ENCODE assay signal across 1 cellular context in the genomic region with DNA sequence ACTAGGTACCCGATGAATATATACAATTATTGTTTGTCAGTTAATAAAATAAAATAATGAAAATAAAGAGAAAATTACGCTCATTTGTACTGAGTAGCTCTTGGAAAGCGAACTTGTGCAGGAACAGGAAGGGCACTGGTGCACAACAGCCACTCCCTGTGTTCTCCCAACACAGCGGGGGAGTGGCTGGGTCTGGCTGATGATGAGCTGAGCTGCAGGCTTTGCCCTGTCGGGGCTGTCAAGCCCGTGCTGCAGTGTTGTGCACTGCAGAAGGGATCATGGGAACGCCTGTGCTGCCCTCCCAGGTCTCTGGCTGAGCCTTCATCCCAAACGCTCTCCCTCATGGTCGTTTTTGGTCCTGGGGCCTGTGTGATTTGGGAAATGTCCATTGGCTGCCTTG.
TF ChIP-seq lines count a peak whose summit lies in the region.

No MANE protein-coding gene starts in this region.

TF ChIP-seq in WTC11, 78 proteins besides CTCF, POLR2A, EP300 and RAD21 (continued from another document):
- TF ChIP-seq, protein P1, sequence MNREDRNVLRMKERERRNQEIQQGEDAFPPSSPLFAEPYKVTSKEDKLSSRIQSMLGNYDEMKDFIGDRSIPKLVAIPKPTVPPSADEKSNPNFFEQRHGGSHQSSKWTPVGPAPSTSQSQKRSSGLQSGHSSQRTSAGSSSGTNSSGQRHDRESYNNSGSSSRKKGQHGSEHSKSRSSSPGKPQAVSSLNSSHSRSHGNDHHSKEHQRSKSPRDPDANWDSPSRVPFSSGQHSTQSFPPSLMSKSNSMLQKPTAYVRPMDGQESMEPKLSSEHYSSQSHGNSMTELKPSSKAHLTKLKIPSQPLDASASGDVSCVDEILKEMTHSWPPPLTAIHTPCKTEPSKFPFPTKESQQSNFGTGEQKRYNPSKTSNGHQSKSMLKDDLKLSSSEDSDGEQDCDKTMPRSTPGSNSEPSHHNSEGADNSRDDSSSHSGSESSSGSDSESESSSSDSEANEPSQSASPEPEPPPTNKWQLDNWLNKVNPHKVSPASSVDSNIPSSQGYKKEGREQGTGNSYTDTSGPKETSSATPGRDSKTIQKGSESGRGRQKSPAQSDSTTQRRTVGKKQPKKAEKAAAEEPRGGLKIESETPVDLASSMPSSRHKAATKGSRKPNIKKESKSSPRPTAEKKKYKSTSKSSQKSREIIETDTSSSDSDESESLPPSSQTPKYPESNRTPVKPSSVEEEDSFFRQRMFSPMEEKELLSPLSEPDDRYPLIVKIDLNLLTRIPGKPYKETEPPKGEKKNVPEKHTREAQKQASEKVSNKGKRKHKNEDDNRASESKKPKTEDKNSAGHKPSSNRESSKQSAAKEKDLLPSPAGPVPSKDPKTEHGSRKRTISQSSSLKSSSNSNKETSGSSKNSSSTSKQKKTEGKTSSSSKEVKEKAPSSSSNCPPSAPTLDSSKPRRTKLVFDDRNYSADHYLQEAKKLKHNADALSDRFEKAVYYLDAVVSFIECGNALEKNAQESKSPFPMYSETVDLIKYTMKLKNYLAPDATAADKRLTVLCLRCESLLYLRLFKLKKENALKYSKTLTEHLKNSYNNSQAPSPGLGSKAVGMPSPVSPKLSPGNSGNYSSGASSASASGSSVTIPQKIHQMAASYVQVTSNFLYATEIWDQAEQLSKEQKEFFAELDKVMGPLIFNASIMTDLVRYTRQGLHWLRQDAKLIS (CRISPR knock-in tag; IDR thresholded peaks at IDR 0.05; ENCODE audit: borderline replicate concordance): no peak
